In the genomic region with DNA sequence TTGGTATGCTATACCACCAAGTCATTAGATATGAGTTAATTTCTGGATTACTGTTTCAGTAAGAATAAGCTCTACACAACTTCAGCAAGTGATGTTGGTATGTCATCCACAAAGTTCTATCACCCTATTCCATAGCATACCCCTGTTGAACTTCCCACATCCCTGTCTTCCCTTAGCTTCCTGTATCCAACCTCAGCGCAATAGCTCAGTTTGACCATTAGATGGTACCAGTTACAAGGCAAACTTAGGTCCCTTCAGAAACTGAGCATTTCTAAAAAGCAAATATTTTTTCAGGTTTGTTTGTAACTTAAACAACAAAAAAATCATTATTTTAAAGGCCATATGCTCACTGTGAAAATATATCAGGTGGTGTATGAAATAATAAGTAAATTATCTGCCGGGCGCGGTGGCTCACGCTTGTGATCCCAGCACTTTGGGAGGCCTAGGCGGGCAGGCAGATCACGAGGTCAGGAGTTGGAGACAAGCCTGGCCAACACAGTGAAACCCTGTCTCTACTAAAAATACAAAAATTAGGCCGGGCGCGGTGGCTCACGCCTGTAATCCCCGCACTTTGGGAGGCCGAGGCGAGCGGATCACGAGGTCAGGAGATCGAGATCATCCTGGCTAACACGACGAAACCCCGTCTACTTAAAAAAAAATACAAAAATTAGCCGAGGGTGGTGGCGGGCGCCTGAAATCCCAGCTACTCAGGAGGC, we compare ENCODE assay signal across 8 cellular contexts. TPM values are rescaled to one million over a fixed set of nuclear protein-coding genes. Genes with fewer than 3 reads are reported as not detected.
A peak's percentile ranks its signal among the peaks of the same experiment; 100 is the strongest.
DNase-seq lines count a peak whose midpoint lies in the region; TF ChIP-seq lines count a peak whose summit lies in the region.

No MANE protein-coding gene starts in this region.

- H3K36me3 ChIP-seq in sigmoid colon: no peaks in the 10 kb centered on the region

- no peak for TF ChIP-seq EP300 in sigmoid colon (IDR thresholded peaks at IDR 0.05)

- no peak overlapping the region for H3K27ac Mint-ChIP-seq in mesothelial cell of epicardium

- H3K4me3 ChIP-seq in coronary artery: no peak overlapping the region
- H3K4me3 ChIP-seq in sigmoid colon: no peak overlapping the region

- DNase-seq in SIG-M5 treated with dmso at 0.1 percent for 504 hours (lab: John Stamatoyannopoulos, UW; ENCODE audit: unreplicated experiment): peak; percentile 31
- no peak for DNase-seq in SIG-M5 (lab: John Stamatoyannopoulos, UW)
- DNase-seq in NCI-H226: peak; percentile 38
- no peak for DNase-seq in coronary artery (ENCODE audit: low spot score)
- DNase-seq in sigmoid colon: peak; percentile 48
- no peak for DNase-seq in NCI-H187 treated with DMSO at 0.1 percent for 48 hours (lab: John Stamatoyannopoulos, UW)
- no peak for DNase-seq in middle frontal gyrus (ENCODE audit: extremely low spot score, low spot score)
- DNase-seq in mesothelial cell of epicardium (ENCODE audit: low spot score in 2 of 2, unreplicated experiment in 2 of 2): no peak

- TF ChIP-seq CTCF in coronary artery (IDR thresholded peaks at IDR 0.05) (peak; percentile 43), sigmoid colon (IDR thresholded peaks at IDR 0.05) (peak in 2 of 4 experiments; percentile 19 to 24), mesothelial cell of epicardium (IDR thresholded peaks at IDR 0.05; ENCODE audit: unreplicated experiment) (no peak)

- H3K4me1 Mint-ChIP-seq in mesothelial cell of epicardium: peaks cover 1% of the 10 kb centered on the region

- no peak overlapping the region for H3K4me3 Mint-ChIP-seq in mesothelial cell of epicardium

- no peaks in the 10 kb centered on the region for H3K27me3 ChIP-seq in sigmoid colon

- H3K9me3 ChIP-seq in sigmoid colon: no peaks in the 10 kb centered on the region

- H3K4me1 ChIP-seq in sigmoid colon: peaks cover 0 to 9% (median 4%) of the 10 kb centered on the region in 4 donors

- no peak for TF ChIP-seq POLR2A in sigmoid colon (IDR thresholded peaks at IDR 0.05)

- no peaks in the 10 kb centered on the region for H3K9me3 Mint-ChIP-seq in mesothelial cell of epicardium

- H3K36me3 Mint-ChIP-seq in mesothelial cell of epicardium: no peaks in the 10 kb centered on the region

- WGBS in sigmoid colon, 2 donors: 92 to 94% methylated on average over 23 of the region's 23 CpGs

- H3K27ac ChIP-seq in coronary artery (no peak overlapping the region), sigmoid colon (no peak overlapping the region)

- intact Hi-C loops in sigmoid colon (cut with DNase I): no loop called here

- H3K27me3 Mint-ChIP-seq in mesothelial cell of epicardium (ENCODE audit: low read depth): no peaks in the 10 kb centered on the region

RNA-seq across cellular contexts. Expression of a gene that starts 8.8 kb away (rescaled TPM):
- total RNA-seq in sigmoid colon (not detected), mesothelial cell of epicardium (0.65 to 1.4 TPM (median 0.82 TPM) in 3 replicates)
- under 1 TPM in 1 of 3 donors, not detected in 2; 0.22 TPM for polyA plus RNA-seq in sigmoid colon

RNA-seq across cellular contexts. Expression of a gene that starts 15.1 kb away (rescaled TPM):
- total RNA-seq in sigmoid colon (10 to 100 TPM; 26.5 to 73.9 (median 46.0) TPM), mesothelial cell of epicardium (130 to 138 TPM (median 134 TPM) in 3 replicates)
- polyA plus RNA-seq in sigmoid colon: 10 to 100 TPM in 1 of 3 donors, 1 to 10 TPM in 1, under 1 TPM in 1; 0.92 to 20.6 (median 4.2) TPM

RNA-seq across cellular contexts. Expression of a gene that starts 32.9 kb away (rescaled TPM):
- total RNA-seq in sigmoid colon (not detected), mesothelial cell of epicardium (0.11 TPM in 2 of 3 replicates, not detected in the other)
- under 1 TPM in 1 of 3 donors, not detected in 2; 0.03 TPM for polyA plus RNA-seq in sigmoid colon

Comparison
In these comparisons a context has a peak if more than half of its experiments do, and no peak if none do; other contexts are left out.
1. DNase-seq: peak in SIG-M5 treated with dmso at 0.1 percent for 504 hours (single experiment), NCI-H226 (single experiment) and sigmoid colon (single experiment); none in SIG-M5 (single experiment), coronary artery (single experiment), NCI-H187 treated with DMSO at 0.1 percent for 48 hours (single experiment), middle frontal gyrus (single experiment) and mesothelial cell of epicardium (0 of 2).